20 cellular contexts compared by ENCODE assay signal in genomic region chr11:12211331-12212065, GRCh38.
DNase-seq lines count a peak whose midpoint lies in the region; ATAC-seq and TF ChIP-seq lines count a peak whose summit lies in the region.
"Had no signal": no experiment of that assay in that cellular context is flagged by ENCODE, and none has a peak within 500 bp of the region (broad histone marks: within the 10 kb centered on the region; RNA-seq: fewer than 3 reads in every experiment).

No MANE protein-coding gene starts in this region.

- TF ChIP-seq EP300 in sigmoid colon (IDR thresholded peaks at IDR 0.05), result no peak

- H3K9me3 Mint-ChIP-seq in activated T-helper 1 cell treated with anti-CD3 and anti-CD28 coated beads, Interleukin-12 subunit alpha, Interleukin-12 subunit beta, Interleukin-2, Interleukin-4 antibody, amounts not matched to agents 30 ng/mL and 10 ng/mL and 1 ng/mL, durations not matched to agents 14 hours and 24 hours and 36 hours, result no peaks in the 10 kb centered on the region
- H3K9me3 Mint-ChIP-seq: naive B cell had no signal

- H3K4me1 ChIP-seq in sigmoid colon, result peaks cover 0 to 55% (median 38%) of the 10 kb centered on the region in 4 donors

- no peak overlapping the region for H3K4me3 ChIP-seq in sigmoid colon
- H3K4me3 ChIP-seq: colonic mucosa, pancreas, Peyer's patch, suprapubic skin had no signal

- TF ChIP-seq CTCF in sigmoid colon (IDR thresholded peaks at IDR 0.05), result no peak

- no peak for TF ChIP-seq POLR2A in sigmoid colon (IDR thresholded peaks at IDR 0.05)

- no peak for DNase-seq in activated T-helper 1 cell treated with anti-CD3 and anti-CD28 coated beads, Interleukin-12 subunit alpha, Interleukin-12 subunit beta, Interleukin-2, Interleukin-4 antibody, amounts not matched to agents 30 ng/mL and 10 ng/mL and 1 ng/mL, durations not matched to agents 14 hours and 24 hours and 36 hours (ENCODE audit: low spot score)
- DNase-seq in sigmoid colon (no peak), NCI-H526 treated with DMSO at 0.1 percent for 48 hours (lab: John Stamatoyannopoulos, UW) (no peak)
- DNase-seq: activated naive CD4-positive, alpha-beta T cell treated with Interleukin-2 at 50 U/mL for 16 hours; colonic mucosa; H7; hippocampal formation; KBM-7; kidney; mammary epithelial cell; naive B cell; NCI-H1092; pancreas; Peyer's patch; stimulated activated CD4-positive, alpha-beta T cell treated with anti-CD3 and anti-CD28 coated beads, Interleukin-4, amount 100 ng/mL, for 1 hour had no signal

- 96 to 98% methylated on average over 7 of the region's 7 CpGs for WGBS in sigmoid colon, 2 donors

- peaks cover 94% of the 10 kb centered on the region for H3K36me3 Mint-ChIP-seq in activated T-helper 1 cell treated with anti-CD3 and anti-CD28 coated beads, Interleukin-12 subunit alpha, Interleukin-12 subunit beta, Interleukin-2, Interleukin-4 antibody, amounts not matched to agents 30 ng/mL and 10 ng/mL and 1 ng/mL, durations not matched to agents 14 hours and 24 hours and 36 hours (ENCODE audit: low read depth)
- H3K36me3 Mint-ChIP-seq: naive B cell had no signal

- H3K36me3 ChIP-seq in sigmoid colon, result peaks cover 0 to 66% (median 23%) of the 10 kb centered on the region in 4 donors
- H3K36me3 ChIP-seq: colonic mucosa, pancreas had no signal

- peak overlapping the region in 3 of 4 donors; percentile 42 to 89 (median 80) for H3K27ac ChIP-seq in sigmoid colon
- H3K27ac ChIP-seq: colonic mucosa, pancreas, suprapubic skin had no signal

- peak overlapping the region; percentile 85 for H3K27ac Mint-ChIP-seq in activated T-helper 1 cell treated with anti-CD3 and anti-CD28 coated beads, Interleukin-12 subunit alpha, Interleukin-12 subunit beta, Interleukin-2, Interleukin-4 antibody, amounts not matched to agents 30 ng/mL and 10 ng/mL and 1 ng/mL, durations not matched to agents 14 hours and 24 hours and 36 hours
- H3K27ac Mint-ChIP-seq: naive B cell had no signal

- H3K27me3 ChIP-seq in sigmoid colon, result no peaks in the 10 kb centered on the region
- H3K27me3 ChIP-seq: colonic mucosa, pancreas, Peyer's patch, suprapubic skin had no signal

- intact Hi-C loops in activated T-helper 1 cell treated with anti-CD3 and anti-CD28 coated beads, Interleukin-12 subunit alpha, Interleukin-12 subunit beta, Interleukin-2, Interleukin-4 antibody, amounts not matched to agents 30 ng/mL and 10 ng/mL and 1 ng/mL, durations not matched to agents 14 hours and 24 hours and 36 hours (cut with micrococcal nuclease), result no loop called here
- intact Hi-C loops in sigmoid colon (cut with DNase I), result no loop called here

- H3K4me3 Mint-ChIP-seq in activated T-helper 1 cell treated with anti-CD3 and anti-CD28 coated beads, Interleukin-12 subunit alpha, Interleukin-12 subunit beta, Interleukin-2, Interleukin-4 antibody, amounts not matched to agents 30 ng/mL and 10 ng/mL and 1 ng/mL, durations not matched to agents 14 hours and 24 hours and 36 hours, result no peak overlapping the region
- H3K4me3 Mint-ChIP-seq: naive B cell had no signal

- H3K9me3 ChIP-seq in sigmoid colon, result no peaks in the 10 kb centered on the region
- H3K9me3 ChIP-seq: colonic mucosa, pancreas, Peyer's patch, suprapubic skin had no signal

- no peaks in the 10 kb centered on the region for H3K27me3 Mint-ChIP-seq in activated T-helper 1 cell treated with anti-CD3 and anti-CD28 coated beads, Interleukin-12 subunit alpha, Interleukin-12 subunit beta, Interleukin-2, Interleukin-4 antibody, amounts not matched to agents 30 ng/mL and 10 ng/mL and 1 ng/mL, durations not matched to agents 14 hours and 24 hours and 36 hours (ENCODE audit: insufficient read depth)

- ATAC-seq in GM18867 (IDR thresholded peaks at IDR 0.05; ENCODE audit: unreplicated experiment) (peak; percentile 42), GM21825 (IDR thresholded peaks at IDR 0.05; ENCODE audit: unreplicated experiment) (peak; percentile 41), GM21529 (IDR thresholded peaks at IDR 0.05; ENCODE audit: unreplicated experiment) (no peak), GM19035 (IDR thresholded peaks at IDR 0.05; ENCODE audit: unreplicated experiment) (no peak)
- ATAC-seq: pancreas had no signal

- peaks cover 87% of the 10 kb centered on the region for H3K4me1 Mint-ChIP-seq in activated T-helper 1 cell treated with anti-CD3 and anti-CD28 coated beads, Interleukin-12 subunit alpha, Interleukin-12 subunit beta, Interleukin-2, Interleukin-4 antibody, amounts not matched to agents 30 ng/mL and 10 ng/mL and 1 ng/mL, durations not matched to agents 14 hours and 24 hours and 36 hours (ENCODE audit: low read depth)

Comparison
In these comparisons a context has a peak if more than half of its experiments do, and no peak if none do; other contexts are left out.
1. ATAC-seq: peak in GM18867 (single experiment) and GM21825 (single experiment); none in GM21529 (single experiment) and GM19035 (single experiment).